In genomic region chr1:20290624-20291597, GRCh38 we compare ENCODE assay signal across 10 cellular contexts. TPM values are rescaled to one million over a fixed set of nuclear protein-coding genes. Genes with fewer than 3 reads are reported as not detected.
DNase-seq lines count a peak whose midpoint lies in the region; ATAC-seq and TF ChIP-seq lines count a peak whose summit lies in the region.
"Had no signal": no experiment of that assay in that cellular context is flagged by ENCODE, and none has a peak within 500 bp of the region (broad histone marks: within the 10 kb centered on the region; RNA-seq: fewer than 3 reads in every experiment).

A gene with protein sequence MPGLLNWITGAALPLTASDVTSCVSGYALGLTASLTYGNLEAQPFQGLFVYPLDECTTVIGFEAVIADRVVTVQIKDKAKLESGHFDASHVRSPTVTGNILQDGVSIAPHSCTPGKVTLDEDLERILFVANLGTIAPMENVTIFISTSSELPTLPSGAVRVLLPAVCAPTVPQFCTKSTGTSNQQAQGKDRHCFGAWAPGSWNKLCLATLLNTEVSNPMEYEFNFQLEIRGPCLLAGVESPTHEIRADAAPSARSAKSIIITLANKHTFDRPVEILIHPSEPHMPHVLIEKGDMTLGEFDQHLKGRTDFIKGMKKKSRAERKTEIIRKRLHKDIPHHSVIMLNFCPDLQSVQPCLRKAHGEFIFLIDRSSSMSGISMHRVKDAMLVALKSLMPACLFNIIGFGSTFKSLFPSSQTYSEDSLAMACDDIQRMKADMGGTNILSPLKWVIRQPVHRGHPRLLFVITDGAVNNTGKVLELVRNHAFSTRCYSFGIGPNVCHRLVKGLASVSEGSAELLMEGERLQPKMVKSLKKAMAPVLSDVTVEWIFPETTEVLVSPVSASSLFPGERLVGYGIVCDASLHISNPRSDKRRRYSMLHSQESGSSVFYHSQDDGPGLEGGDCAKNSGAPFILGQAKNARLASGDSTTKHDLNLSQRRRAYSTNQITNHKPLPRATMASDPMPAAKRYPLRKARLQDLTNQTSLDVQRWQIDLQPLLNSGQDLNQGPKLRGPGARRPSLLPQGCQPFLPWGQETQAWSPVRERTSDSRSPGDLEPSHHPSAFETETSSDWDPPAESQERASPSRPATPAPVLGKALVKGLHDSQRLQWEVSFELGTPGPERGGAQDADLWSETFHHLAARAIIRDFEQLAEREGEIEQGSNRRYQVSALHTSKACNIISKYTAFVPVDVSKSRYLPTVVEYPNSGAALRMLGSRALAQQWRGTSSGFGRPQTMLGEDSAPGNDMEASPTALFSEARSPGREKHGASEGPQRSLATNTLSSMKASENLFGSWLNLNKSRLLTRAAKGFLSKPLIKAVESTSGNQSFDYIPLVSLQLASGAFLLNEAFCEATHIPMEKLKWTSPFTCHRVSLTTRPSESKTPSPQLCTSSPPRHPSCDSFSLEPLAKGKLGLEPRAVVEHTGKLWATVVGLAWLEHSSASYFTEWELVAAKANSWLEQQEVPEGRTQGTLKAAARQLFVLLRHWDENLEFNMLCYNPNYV (plus strand): TSS chr1:20290875. CDS start chr1:20310602, 19,727 bp downstream.

- H3K4me1 Mint-ChIP-seq in CD4-positive, CD25-positive, alpha-beta regulatory T cell, result peaks cover 0 to 14% (median 2%) of the 10 kb centered on the region in 4 donors
- peaks cover 7% of the 10 kb centered on the region for H3K4me1 Mint-ChIP-seq in activated T-helper 17 cell treated with anti-CD3 and anti-CD28 coated beads, Interleukin-2, amount 50 U/mL, for 72 hours
- peaks cover 23% of the 10 kb centered on the region for H3K4me1 Mint-ChIP-seq in mesothelial cell of epicardium
- peaks cover 3% of the 10 kb centered on the region for H3K4me1 Mint-ChIP-seq in activated T-helper 2 cell treated with anti-CD3 and anti-CD28 coated beads, Interferon-gamma antibody, Interleukin-2, Interleukin-4, amounts not matched to agents 10 μg/mL and 5 μg/mL and 100 μg/mL, durations not matched to agents 14 hours and 24 hours and 36 hours (ENCODE audit: low read depth)

- peak within 1 kb of the TSS in 3 of 4 donors; percentile 27 to 72 (median 39) for H3K4me3 Mint-ChIP-seq in CD4-positive, CD25-positive, alpha-beta regulatory T cell
- H3K4me3 Mint-ChIP-seq in activated T-helper 17 cell treated with anti-CD3 and anti-CD28 coated beads, Interleukin-2, amount 50 U/mL, for 72 hours, result peak within 1 kb of the TSS; percentile 23
- peak within 1 kb of the TSS; percentile 56 for H3K4me3 Mint-ChIP-seq in mesothelial cell of epicardium
- no peak within 1 kb of the TSS for H3K4me3 Mint-ChIP-seq in activated T-helper 2 cell treated with anti-CD3 and anti-CD28 coated beads, Interferon-gamma antibody, Interleukin-2, Interleukin-4, amounts not matched to agents 10 μg/mL and 5 μg/mL and 100 μg/mL, durations not matched to agents 14 hours and 24 hours and 36 hours (ENCODE audit: low read depth)

- H3K27ac Mint-ChIP-seq in CD4-positive, CD25-positive, alpha-beta regulatory T cell, result no peak within 1 kb of the TSS
- H3K27ac Mint-ChIP-seq in activated T-helper 17 cell treated with anti-CD3 and anti-CD28 coated beads, Interleukin-2, amount 50 U/mL, for 72 hours, result no peak within 1 kb of the TSS
- peak within 1 kb of the TSS; percentile 68 for H3K27ac Mint-ChIP-seq in mesothelial cell of epicardium
- no peak within 1 kb of the TSS for H3K27ac Mint-ChIP-seq in activated T-helper 2 cell treated with anti-CD3 and anti-CD28 coated beads, Interferon-gamma antibody, Interleukin-2, Interleukin-4, amounts not matched to agents 10 μg/mL and 5 μg/mL and 100 μg/mL, durations not matched to agents 14 hours and 24 hours and 36 hours

- no peak for DNase-seq in CD4-positive, CD25-positive, alpha-beta regulatory T cell
- DNase-seq in mesothelial cell of epicardium (ENCODE audit: low spot score in 2 of 2, unreplicated experiment in 2 of 2) (peak; percentile 37 to 44), NCI-H2081 treated with DMSO at 0.1 percent for 48 hours (lab: John Stamatoyannopoulos, UW) (no peak)
- no peak for DNase-seq in activated T-helper 2 cell treated with anti-CD3 and anti-CD28 coated beads, Interferon-gamma antibody, Interleukin-2, Interleukin-4, amounts not matched to agents 10 μg/mL and 5 μg/mL and 100 μg/mL, durations not matched to agents 14 hours and 24 hours and 36 hours (ENCODE audit: low spot score)
- DNase-seq: MV-4-11 had no signal

- peaks cover 0 to 2% (median 0%) of the 10 kb centered on the region in 7 donors for H3K9me3 Mint-ChIP-seq in CD4-positive, CD25-positive, alpha-beta regulatory T cell
- H3K9me3 Mint-ChIP-seq in activated T-helper 17 cell treated with anti-CD3 and anti-CD28 coated beads, Interleukin-2, amount 50 U/mL, for 72 hours, result no peaks in the 10 kb centered on the region
- peaks cover 2% of the 10 kb centered on the region for H3K9me3 Mint-ChIP-seq in mesothelial cell of epicardium
- H3K9me3 Mint-ChIP-seq in activated T-helper 2 cell treated with anti-CD3 and anti-CD28 coated beads, Interferon-gamma antibody, Interleukin-2, Interleukin-4, amounts not matched to agents 10 μg/mL and 5 μg/mL and 100 μg/mL, durations not matched to agents 14 hours and 24 hours and 36 hours, result no peaks in the 10 kb centered on the region

- intact Hi-C loops in activated T-helper 2 cell treated with anti-CD3 and anti-CD28 coated beads, Interferon-gamma antibody, Interleukin-2, Interleukin-4, amounts not matched to agents 10 μg/mL and 5 μg/mL and 100 μg/mL, durations not matched to agents 14 hours and 24 hours and 36 hours (cut with micrococcal nuclease), result no loop called here

- no peak within 1 kb of the TSS for H3K4me3 ChIP-seq in CD4-positive, CD25-positive, alpha-beta regulatory T cell (ENCODE audit: low read depth, low read length)
- H3K4me3 ChIP-seq in HUES48 (ENCODE audit: low read depth, low read length), result peak within 1 kb of the TSS; percentile 52

- ATAC-seq in CD4-positive, CD25-positive, alpha-beta regulatory T cell (ENCODE audit: low read depth in 2 of 2), result no peak
- no peak for ATAC-seq in activated T-helper 17 cell treated with anti-CD3 and anti-CD28 coated beads, Interleukin-2, amount 50 U/mL, for 72 hours (replicated peaks)
- ATAC-seq in GM18519 (IDR thresholded peaks at IDR 0.05; ENCODE audit: low FRiP score, unreplicated experiment) (no peak), HG02571 (IDR thresholded peaks at IDR 0.05; ENCODE audit: unreplicated experiment) (no peak)

- H3K36me3 Mint-ChIP-seq in CD4-positive, CD25-positive, alpha-beta regulatory T cell, result no peaks in the 10 kb centered on the region
- H3K36me3 Mint-ChIP-seq in activated T-helper 17 cell treated with anti-CD3 and anti-CD28 coated beads, Interleukin-2, amount 50 U/mL, for 72 hours (ENCODE audit: low read depth), result no peaks in the 10 kb centered on the region
- no peaks in the 10 kb centered on the region for H3K36me3 Mint-ChIP-seq in mesothelial cell of epicardium
- no peaks in the 10 kb centered on the region for H3K36me3 Mint-ChIP-seq in activated T-helper 2 cell treated with anti-CD3 and anti-CD28 coated beads, Interferon-gamma antibody, Interleukin-2, Interleukin-4, amounts not matched to agents 10 μg/mL and 5 μg/mL and 100 μg/mL, durations not matched to agents 14 hours and 24 hours and 36 hours (ENCODE audit: low read depth)

- no peaks in the 10 kb centered on the region for H3K27me3 ChIP-seq in CD4-positive, CD25-positive, alpha-beta regulatory T cell (ENCODE audit: control insufficient read depth, insufficient read depth, low read length)
- peaks cover 34% of the 10 kb centered on the region for H3K27me3 ChIP-seq in HUES48 (ENCODE audit: control insufficient read depth, insufficient read depth, low read length)

- H3K9ac ChIP-seq in HUES48 (ENCODE audit: low read depth, low read length), result no peak within 1 kb of the TSS; the same call in 1 of the 2 replicates

- H3K36me3 ChIP-seq in CD4-positive, CD25-positive, alpha-beta regulatory T cell (ENCODE audit: control insufficient read depth, insufficient read depth, low read length), result no peaks in the 10 kb centered on the region
- H3K36me3 ChIP-seq in HUES48 (ENCODE audit: control insufficient read depth, insufficient read depth, low read length), result no peaks in the 10 kb centered on the region

- no peaks in the 10 kb centered on the region for H3K9me3 ChIP-seq in CD4-positive, CD25-positive, alpha-beta regulatory T cell (ENCODE audit: control insufficient read depth in 2 of 2, low read length in 2 of 2)
- H3K9me3 ChIP-seq in HUES48 (ENCODE audit: control insufficient read depth, insufficient read depth, low read length), result no peaks in the 10 kb centered on the region

- no peak within 1 kb of the TSS for H3K27ac ChIP-seq in CD4-positive, CD25-positive, alpha-beta regulatory T cell (ENCODE audit: insufficient read depth, low read length, poor library complexity, severe bottlenecking)
- peak within 1 kb of the TSS; percentile 39 for H3K27ac ChIP-seq in HUES48 (ENCODE audit: low read depth, low read length)

- no peaks in the 10 kb centered on the region for H3K4me1 ChIP-seq in CD4-positive, CD25-positive, alpha-beta regulatory T cell (ENCODE audit: control insufficient read depth, insufficient read depth, low read length, poor library complexity, severe bottlenecking)
- H3K4me1 ChIP-seq in HUES48 (ENCODE audit: control insufficient read depth, insufficient read depth, low read length), result peaks cover 15% of the 10 kb centered on the region

- peaks cover 50% of the 10 kb centered on the region for H3K27me3 Mint-ChIP-seq in CD4-positive, CD25-positive, alpha-beta regulatory T cell
- H3K27me3 Mint-ChIP-seq in activated T-helper 17 cell treated with anti-CD3 and anti-CD28 coated beads, Interleukin-2, amount 50 U/mL, for 72 hours, result peaks cover 59% of the 10 kb centered on the region
- H3K27me3 Mint-ChIP-seq in mesothelial cell of epicardium (ENCODE audit: low read depth), result peaks cover 87% of the 10 kb centered on the region
- peaks cover 48% of the 10 kb centered on the region for H3K27me3 Mint-ChIP-seq in activated T-helper 2 cell treated with anti-CD3 and anti-CD28 coated beads, Interferon-gamma antibody, Interleukin-2, Interleukin-4, amounts not matched to agents 10 μg/mL and 5 μg/mL and 100 μg/mL, durations not matched to agents 14 hours and 24 hours and 36 hours (ENCODE audit: low read depth)

- TF ChIP-seq CTCF in mesothelial cell of epicardium (IDR thresholded peaks at IDR 0.05; ENCODE audit: unreplicated experiment), result no peak

RNA-seq across cellular contexts. Expression of the gene that starts here (rescaled TPM):
- not detected for total RNA-seq in CD4-positive, CD25-positive, alpha-beta regulatory T cell
- polyA plus RNA-seq in CD4-positive, CD25-positive, alpha-beta regulatory T cell, result under 1 TPM in 1 of 4 donors, not detected in 3; 0.08 TPM
- total RNA-seq in activated T-helper 17 cell treated with anti-CD3 and anti-CD28 coated beads, Interleukin-2, amount 50 U/mL, for 72 hours, result under 1 TPM in 1 of 2 donors, not detected in 1; 0.05 TPM
- 0.20 to 0.29 TPM (median 0.25 TPM) in 3 replicates for total RNA-seq in mesothelial cell of epicardium
- not detected in 2 replicates for total RNA-seq in activated T-helper 2 cell treated with anti-CD3 and anti-CD28 coated beads, Interferon-gamma antibody, Interleukin-2, Interleukin-4, amounts not matched to agents 10 μg/mL and 5 μg/mL and 100 μg/mL, durations not matched to agents 14 hours and 24 hours and 36 hours
- total RNA-seq: subcutaneous adipose tissue had no signal

Comparison
In these comparisons a context has a peak if more than half of its experiments do, and no peak if none do; other contexts are left out.
1. Peak in DNase-seq in mesothelial cell of epicardium; RNA of the gene not detected or under 1 TPM.